In genomic region chr6:108260126-108260808, GRCh38 we compare ENCODE assay signal across 8 cellular contexts. TPM values are rescaled to one million over a fixed set of nuclear protein-coding genes. Genes with fewer than 3 reads are reported as not detected.
A peak's percentile ranks its signal among the peaks of the same experiment; 100 is the strongest.
DNase-seq lines count a peak whose midpoint lies in the region; ATAC-seq, FAIRE-seq and TF ChIP-seq lines count a peak whose summit lies in the region.

No MANE protein-coding gene starts in this region.

- H3K4me3 ChIP-seq in HL-60 (replicated peaks; ENCODE audit: insufficient read depth, low read length): peak overlapping the region; percentile 88
- peak overlapping the region; percentile 80 for H3K4me3 ChIP-seq in iPS-18a (ENCODE audit: low read length)
- peak overlapping the region; percentile 68 to 97 (median 90) for H3K4me3 ChIP-seq in gastrocnemius medialis

- peak overlapping the region; percentile 79 for H3K9ac ChIP-seq in iPS-18a (ENCODE audit: low read length)

- H3K4me1 ChIP-seq in iPS-18a (ENCODE audit: control insufficient read depth, low read depth, low read length) (peaks cover 7% of the 10 kb centered on the region), gastrocnemius medialis (peaks cover 32 to 36% of the 10 kb centered on the region in 2 donors)

- H3K9me3 ChIP-seq in iPS-18a (ENCODE audit: control insufficient read depth, low read depth, low read length) (no peaks in the 10 kb centered on the region), gastrocnemius medialis (no peaks in the 10 kb centered on the region)

- no peaks in the 10 kb centered on the region for H3K36me3 ChIP-seq in iPS-18a (ENCODE audit: control insufficient read depth, low read depth, low read length)
- no peaks in the 10 kb centered on the region for H3K36me3 ChIP-seq in gastrocnemius medialis

- FAIRE-seq in D721Med (lab: Jason Lieb, UNC): no peak

- H3K27ac ChIP-seq in HL-60 (replicated peaks) (peak overlapping the region; percentile 93), iPS-18a (ENCODE audit: low read length) (no peak overlapping the region), gastrocnemius medialis (peak overlapping the region; percentile 96 to 99 (median 98))

- H3K27me3 ChIP-seq in HL-60 (ENCODE audit: insufficient read depth, poor library complexity, severe bottlenecking) (no peaks in the 10 kb centered on the region), iPS-18a (ENCODE audit: control insufficient read depth, insufficient read depth, low read length) (no peaks in the 10 kb centered on the region), gastrocnemius medialis (no peaks in the 10 kb centered on the region)

- no peak for TF ChIP-seq CTCF in HL-60 (IDR thresholded peaks at IDR 0.05; ENCODE audit: insufficient read depth, low read length)
- TF ChIP-seq CTCF in gastrocnemius medialis (IDR thresholded peaks at IDR 0.05 in 4 of 5, conservative IDR thresholded peaks at IDR 0.05 in 1 of 5): no peak
- no peak for TF ChIP-seq CTCF in D721Med (IDR thresholded peaks at IDR 0.05; ENCODE audit: insufficient read depth, missing control alignments)

- DNase-seq in CD1c-positive myeloid dendritic cell (ENCODE audit: extremely low spot score) (peak; percentile 39), HL-60 (ENCODE audit: low read depth in 1 of 2, low spot score in 1 of 2) (peak in 1 of 2 experiments; percentile 43), SK-N-DZ (ENCODE audit: low spot score) (peak; percentile 45), brain pericyte (ENCODE audit: low read depth, low spot score) (peak; percentile 18), gastrocnemius medialis (peak; percentile 15 to 28), D721Med (ENCODE audit: insufficient read length, low spot score) (no peak)

- in situ Hi-C loops in gastrocnemius medialis (cut with MboI; ENCODE audit: low sequenced_read_pairs in 4 of 4): no loop called here

- no peak for TF ChIP-seq POLR2A in gastrocnemius medialis (IDR thresholded peaks at IDR 0.05)

- intact Hi-C loops in gastrocnemius medialis (cut with DNase I; ENCODE audit: low total_unique reads): loop anchor here (2.0 to 10.0 kb wide), 4 partner anchors 107 to 835 kb away; partner anchors contain the start of genes CEP57L1, SEC63 and SESN1

- ATAC-seq in GM19328 (IDR thresholded peaks at IDR 0.05; ENCODE audit: unreplicated experiment) (peak; percentile 1), gastrocnemius medialis (peak; percentile 38 to 42)

RNA-seq across cellular contexts. Expression of gene SNX3, which starts 0.6 kb away (rescaled TPM):
- polyA plus RNA-seq in SK-N-DZ (2014; cell fraction: cytosol; rRNA removed): 94.3 and 112 TPM in 2 replicates
- 50.7 and 52.7 TPM in 2 replicates for polyA plus RNA-seq in SK-N-DZ (2014; cell fraction: nucleus; rRNA removed)
- total RNA-seq in gastrocnemius medialis: 100 to 1,000 TPM; 150 to 177 (median 168) TPM

RNA-seq across cellular contexts. Expression of gene AFG1L, which starts 34.6 kb away (rescaled TPM):
- polyA plus RNA-seq in SK-N-DZ (2014; cell fraction: cytosol; rRNA removed): 3.3 and 4.0 TPM in 2 replicates
- polyA plus RNA-seq in SK-N-DZ (2014; cell fraction: nucleus; rRNA removed): 6.7 and 12.5 TPM in 2 replicates
- total RNA-seq in gastrocnemius medialis: 1 to 10 TPM; 2.1 to 7.0 (median 2.6) TPM
